22 cellular contexts compared by ENCODE assay signal in the genomic region with DNA sequence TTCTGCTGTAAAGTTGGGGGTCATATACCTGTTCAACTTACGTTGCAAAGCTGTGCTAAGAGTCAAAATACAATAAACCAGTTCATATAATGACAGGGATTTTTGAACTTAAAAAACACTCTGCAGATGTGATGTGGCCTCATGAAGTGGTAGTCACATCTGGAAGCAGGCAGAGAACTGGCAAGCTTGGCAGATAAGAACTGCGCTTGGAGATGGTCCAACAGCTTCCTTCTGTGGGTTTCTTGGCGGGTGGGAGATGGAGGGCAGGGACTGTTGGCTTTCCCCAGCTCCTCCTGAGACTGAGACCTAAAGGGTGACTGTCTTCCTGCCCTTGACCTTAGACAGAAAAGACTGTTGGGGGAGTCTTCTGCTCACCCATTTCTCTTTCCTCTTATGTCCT.
DNase-seq lines count a peak whose midpoint lies in the region; ATAC-seq and TF ChIP-seq lines count a peak whose summit lies in the region.
"Had no signal": no experiment of that assay in that cellular context is flagged by ENCODE, and none has a peak within 500 bp of the region (broad histone marks: within the 10 kb centered on the region; RNA-seq: fewer than 3 reads in every experiment).

No MANE protein-coding gene starts in this region.

- ATAC-seq in psoas muscle (no peak), HG03139 (IDR thresholded peaks at IDR 0.05; ENCODE audit: unreplicated experiment) (no peak)

- TF ChIP-seq CTCF in ascending aorta (IDR thresholded peaks at IDR 0.05): no peak
- TF ChIP-seq CTCF in psoas muscle (IDR thresholded peaks at IDR 0.05): no peak
- TF ChIP-seq CTCF in GM10248 (IDR thresholded peaks at IDR 0.05; ENCODE audit: control extremely low read depth, extremely low read depth, low read depth, missing control alignments): no peak

- WGBS in psoas muscle, 3 donors: 81 to 89% (median 86%) methylated on average over 3 of the region's 3 CpGs

- DNase-seq in DMS 273 (lab: John Stamatoyannopoulos, UW; ENCODE audit: unreplicated experiment) (peak; percentile 34), DMS 273 treated with DMSO at 0.1 percent for 48 hours (lab: John Stamatoyannopoulos, UW) (no peak), M059J (ENCODE audit: low read depth) (peak; percentile 7), ascending aorta (ENCODE audit: low spot score in 2 of 2) (no peak), psoas muscle (no peak), GM10248 (ENCODE audit: extremely low spot score) (no peak), NCI-H748 treated with DMSO at 0.1 percent for 48 hours (lab: John Stamatoyannopoulos, UW) (no peak)
- DNase-seq: activated CD4-positive, alpha-beta T cell treated with anti-CD3 and anti-CD28 coated beads for 1 hour; activated CD8-positive, alpha-beta memory T cell treated with anti-CD3 and anti-CD28 coated beads, Interleukin-2, amount 50 U/mL, for 4 hours; activated gamma-delta T cell treated with Interleukin-2 at 50 U/mL for 16 hours; C1 segment of cervical spinal cord; mammary epithelial cell; naive B cell; NCI-H1436 treated with DMSO at 0.1 percent for 48 hours; NCI-H226; SHP77 treated with DMSO at 0.1 percent for 48 hours; stimulated activated CD4-positive, alpha-beta T cell treated with anti-CD3 and anti-CD28 coated beads, Interleukin-4, amount 100 ng/mL, for 1 hour; T-helper 2 cell; testis had no signal

- H3K4me1 ChIP-seq in ascending aorta (peaks cover 24 to 47% of the 10 kb centered on the region in 2 donors), psoas muscle (peaks cover 35% of the 10 kb centered on the region)

- H3K27ac ChIP-seq in ascending aorta (peak overlapping the region; percentile 84 to 86), psoas muscle (peak overlapping the region; percentile 76)
- H3K27ac ChIP-seq: 22Rv1, ovary had no signal

- CTCF ChIA-PET in GM10248 (lab: Yijun Ruan, JAX): interaction anchor here (1.7 kb wide), 1 partner anchor 1181 kb away, joined by 4 read pairs; no protein-coding TSS in a partner anchor

- intact Hi-C loops in ascending aorta (cut with DNase I): loop anchor here (5.0 kb wide), 1 partner anchor 363 kb away; no protein-coding TSS in a partner anchor
- intact Hi-C loops in psoas muscle (cut with DNase I): loop anchor here (5.0 to 10.0 kb wide), 10 partner anchors 98 to 1176 kb away; partner anchors contain the start of gene SMAD7 (in 1 of the 2)

- H3K27me3 ChIP-seq in ascending aorta: no peaks in the 10 kb centered on the region
- H3K27me3 ChIP-seq in psoas muscle (ENCODE audit: insufficient read depth in 3 of 3, low read length in 2 of 3): no peaks in the 10 kb centered on the region
- H3K27me3 ChIP-seq: ovary, testis had no signal

- POLR2A ChIA-PET in GM10248 (lab: Yijun Ruan, JAX): no interaction called here

- H3K4me3 ChIP-seq in ascending aorta (no peak overlapping the region), psoas muscle (no peak overlapping the region)
- H3K4me3 ChIP-seq: ovary, testis had no signal

- H3K9me3 ChIP-seq in ascending aorta (no peaks in the 10 kb centered on the region), psoas muscle (no peaks in the 10 kb centered on the region)
- H3K9me3 ChIP-seq: ovary, testis had no signal

- peaks cover 0 to 12% of the 10 kb centered on the region in 2 donors for H3K36me3 ChIP-seq in ascending aorta
- H3K36me3 ChIP-seq in psoas muscle (ENCODE audit: insufficient read depth in 1 of 2, low read depth in 1 of 2): peaks cover 0 to 4% of the 10 kb centered on the region in 2 donors
- H3K36me3 ChIP-seq: ovary had no signal

Comparison
In these comparisons a context has a peak if more than half of its experiments do, and no peak if none do; other contexts are left out.
1. DNase-seq: peak in DMS 273 (single experiment) and M059J (single experiment); none in DMS 273 treated with DMSO at 0.1 percent for 48 hours (single experiment), ascending aorta (0 of 2), psoas muscle (0 of 2), GM10248 (single experiment) and NCI-H748 treated with DMSO at 0.1 percent for 48 hours (single experiment).